ENCODE assay signal across 8 cellular contexts in the genomic region with DNA sequence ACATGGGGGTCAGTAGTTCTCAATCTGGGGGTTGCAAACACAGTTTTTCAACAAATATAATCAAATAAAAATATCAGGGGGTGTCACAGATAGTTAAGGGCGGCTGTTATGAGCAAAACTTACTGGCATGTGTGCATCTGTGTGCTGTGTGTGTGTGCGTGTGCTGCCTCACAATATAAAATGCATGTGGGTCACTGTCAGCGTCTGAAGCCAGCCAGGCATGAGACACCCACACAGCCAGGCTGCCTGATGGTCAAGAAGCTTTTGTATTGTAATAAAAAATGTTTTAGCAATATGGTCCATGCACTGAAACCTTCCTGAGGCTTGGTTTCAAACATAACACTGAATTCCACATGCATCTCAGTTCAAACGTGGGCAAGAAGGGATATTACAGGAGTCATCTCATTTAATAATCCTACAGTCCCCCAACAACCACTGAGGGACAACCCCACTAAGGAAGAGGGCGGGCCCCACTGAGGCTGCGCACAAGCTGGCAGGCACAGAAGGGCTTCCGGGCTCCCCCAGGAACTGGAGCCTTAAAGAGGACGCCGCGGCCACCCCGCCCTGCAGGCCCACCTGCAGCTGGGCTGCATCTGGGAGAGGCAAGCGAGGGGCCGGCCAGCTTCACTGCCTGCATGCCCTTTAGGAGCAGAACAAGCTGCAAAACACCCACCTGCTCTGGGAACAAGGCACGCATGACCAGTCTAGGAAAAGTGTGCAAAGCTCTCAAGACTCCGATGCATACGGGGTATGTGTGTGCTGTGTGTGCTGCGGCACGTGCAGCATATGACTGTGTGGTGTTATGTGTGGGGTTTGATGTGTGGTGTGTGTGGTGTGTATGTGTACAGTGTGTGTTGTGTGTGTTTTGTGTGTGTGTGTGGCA. TPM values are rescaled to one million over a fixed set of nuclear protein-coding genes. Genes with fewer than 3 reads are reported as not detected.
DNase-seq lines count a peak whose midpoint lies in the region; ATAC-seq and TF ChIP-seq lines count a peak whose summit lies in the region.

No MANE protein-coding gene starts in this region.

- ATAC-seq in GM18868 (IDR thresholded peaks at IDR 0.05; ENCODE audit: unreplicated experiment), result peak; percentile 84
- peak; percentile 58 for ATAC-seq in HG02943 (IDR thresholded peaks at IDR 0.05; ENCODE audit: low read depth, unreplicated experiment)
- peak; percentile 77 to 79 for ATAC-seq in activated CD4-positive, CD25-positive, alpha-beta regulatory T cell treated with anti-CD3 and anti-CD28 coated beads, Interleukin-2, amount 50 U/mL, for 24 hours
- peak; percentile 67 for ATAC-seq in stimulated activated naive CD8-positive, alpha-beta T cell treated with anti-CD3 and anti-CD28 coated beads, Interleukin-15, Interleukin-2, amounts not matched to agents 100 U/mL and 50 U/mL, for 24 hours

- H3K27me3 Mint-ChIP-seq in endothelial cell (ENCODE audit: unreplicated experiment), result peaks cover 6% of the 10 kb centered on the region

- TF ChIP-seq POLR2A in ovary (IDR thresholded peaks at IDR 0.05), result no peak

- WGBS in ovary, 3 donors, result 83 to 88% (median 88%) methylated on average over 18 of the region's 18 CpGs

- intact Hi-C loops in ovary (cut with DNase I), result no loop called here

- peak overlapping the region; percentile 5 for H3K27ac Mint-ChIP-seq in endothelial cell (ENCODE audit: unreplicated experiment)

- H3K4me1 Mint-ChIP-seq in endothelial cell (ENCODE audit: unreplicated experiment), result peaks cover 14% of the 10 kb centered on the region

- H3K4me1 ChIP-seq in ovary (ENCODE audit: insufficient read depth), result no peaks in the 10 kb centered on the region

- no peak overlapping the region for H3K27ac ChIP-seq in ovary

- H3K27me3 ChIP-seq in ovary, result no peaks in the 10 kb centered on the region

- H3K4me3 Mint-ChIP-seq in endothelial cell (ENCODE audit: unreplicated experiment), result no peak overlapping the region

- TF ChIP-seq EP300 in ovary (IDR thresholded peaks at IDR 0.05), result no peak

- H3K9me3 Mint-ChIP-seq in endothelial cell (ENCODE audit: unreplicated experiment), result no peaks in the 10 kb centered on the region

- no peaks in the 10 kb centered on the region for H3K36me3 ChIP-seq in ovary

- H3K9me3 ChIP-seq in ovary, result no peaks in the 10 kb centered on the region

- H3K36me3 Mint-ChIP-seq in endothelial cell (ENCODE audit: low read depth, unreplicated experiment), result no peaks in the 10 kb centered on the region

- DNase-seq in endothelial cell (ENCODE audit: low spot score), result no peak
- peak; percentile 82 for DNase-seq in stimulated activated naive CD8-positive, alpha-beta T cell treated with anti-CD3 and anti-CD28 coated beads, Interleukin-15, Interleukin-2, amounts not matched to agents 100 U/mL and 50 U/mL, for 24 hours
- DNase-seq in OCI-M2 (lab: John Stamatoyannopoulos, UW; ENCODE audit: unreplicated experiment), result no peak
- DNase-seq in amniotic stem cell (lab: John Stamatoyannopoulos, UW), result no peak
- DNase-seq in ovary, result no peak

- TF ChIP-seq CTCF in endothelial cell (IDR thresholded peaks at IDR 0.05; ENCODE audit: unreplicated experiment) (no peak), ovary (IDR thresholded peaks at IDR 0.05) (no peak)

- no peak overlapping the region for H3K4me3 ChIP-seq in ovary

RNA-seq across cellular contexts. Expression of gene SEMA4D, which starts 14.1 kb away (rescaled TPM):
- total RNA-seq in endothelial cell (ENCODE audit: unreplicated experiment) (14.8 TPM), ovary (10 to 100 TPM; 11.1 to 27.2 (median 17.9) TPM)
- 10 to 100 TPM in 1 of 2 donors, 1 to 10 TPM in 1; 6.0 to 10.4 TPM for polyA plus RNA-seq in ovary
